ENCODE assay signal across 8 cellular contexts in genomic region chr6:30483677-30484279, GRCh38. TPM values are rescaled to one million over a fixed set of nuclear protein-coding genes. Genes with fewer than 3 reads are reported as not detected.
A peak's percentile ranks its signal among the peaks of the same experiment; 100 is the strongest.
DNase-seq lines count a peak whose midpoint lies in the region; ATAC-seq and TF ChIP-seq lines count a peak whose summit lies in the region.

No MANE protein-coding gene starts in this region.

- TF ChIP-seq EP300 in SK-N-SH (IDR thresholded peaks at IDR 0.05; ENCODE audit: borderline replicate concordance in 1 of 2, low read depth in 1 of 2, low read length in 1 of 2): no peak

- no peak overlapping the region for H3K9ac ChIP-seq in SK-N-SH

- H3K79me2 ChIP-seq in SK-N-SH (ENCODE audit: insufficient read depth): no peaks in the 10 kb centered on the region

- intact Hi-C loops in prostate gland (cut with DNase I): loop anchor here (5.0 kb wide), 1 partner anchor 49 kb away; no protein-coding TSS in a partner anchor

- POLR2A ChIA-PET in SK-N-SH (lab: Yijun Ruan, JAX): no interaction called here

- H3K4me2 ChIP-seq in SK-N-SH: no peak overlapping the region

- peak overlapping the region in 1 of 2 experiments; percentile 38; a peak in 1 of 4 replicates for H3K4me3 ChIP-seq in SK-N-SH (ENCODE audit: low read depth in 2 of 2, low read length in 1 of 2)
- no peak overlapping the region for H3K4me3 ChIP-seq in fibroblast of pulmonary artery (replicated peaks; ENCODE audit: low read depth, low read length)
- no peak overlapping the region for H3K4me3 ChIP-seq in prostate gland

- TF ChIP-seq RAD21 in SK-N-SH (IDR thresholded peaks at IDR 0.05; ENCODE audit: low read length): peak; percentile 81

- H3K36me3 ChIP-seq in SK-N-SH (replicated peaks in 1 of 2; ENCODE audit: control insufficient read depth in 1 of 2, insufficient read depth in 2 of 2, low read length in 1 of 2) (no peaks in the 10 kb centered on the region), prostate gland (no peaks in the 10 kb centered on the region)

- no peaks in the 10 kb centered on the region for H3K9me2 ChIP-seq in SK-N-SH

- WGBS in SK-N-SH (ENCODE audit: low lambda C conversion rate): 24% methylated on average over 7 of the region's 7 CpGs
- WGBS in prostate gland: 28% methylated on average over 7 of the region's 7 CpGs

- no peak for ATAC-seq in GM21737 (IDR thresholded peaks at IDR 0.05; ENCODE audit: unreplicated experiment)

- H3K27ac ChIP-seq in SK-N-SH (ENCODE audit: low read depth in 2 of 2, low read length in 1 of 2) (no peak overlapping the region), prostate gland (no peak overlapping the region)

- H2AFZ ChIP-seq in SK-N-SH (ENCODE audit: low read depth): 0 out of 2 replicates have a peak overlapping the region, but pooled peaks have one; percentile 56

- CTCF ChIA-PET in SK-N-SH (lab: Yijun Ruan, JAX): interaction anchor here (0.6 to 10.7 kb wide), 26 partner anchors 10 to 1067 kb away, joined by 3 to 203 read pairs (median 4); partner anchors contain the start of genes DHX16, GNL1 and PRR3

- TF ChIP-seq CTCF in SK-N-SH (IDR thresholded peaks at IDR 0.05) (peak; percentile 76), fibroblast of pulmonary artery (IDR thresholded peaks at IDR 0.05; ENCODE audit: low read length, missing control alignments) (peak; percentile 60), prostate gland (IDR thresholded peaks at IDR 0.05) (peak in 3 of 4 experiments; percentile 48 to 68 (median 62))

- H3F3A ChIP-seq in SK-N-SH (replicated peaks; ENCODE audit: insufficient read depth): peaks cover 17% of the 10 kb centered on the region

- H3K4me1 ChIP-seq in SK-N-SH (ENCODE audit: control insufficient read depth in 1 of 2, insufficient read depth in 2 of 2, low read depth in 1 of 2, low read length in 1 of 2) (peaks cover 0 to 3% of the 10 kb centered on the region in 2 experiments; a peak in 1 of 4 replicates), prostate gland (replicated peaks) (no peaks in the 10 kb centered on the region)

- DNase-seq in DMS53 treated with DMSO at 0.1 percent for 48 hours (lab: John Stamatoyannopoulos, UW; ENCODE audit: unreplicated experiment) (peak; percentile 46), HT-29 (ENCODE audit: low spot score) (peak; percentile 83), SK-N-SH (peak; percentile 57), fibroblast of pulmonary artery (ENCODE audit: low read depth) (peak; percentile 88), prostate gland (ENCODE audit: low spot score) (peak; percentile 32), NCI-H510A (lab: John Stamatoyannopoulos, UW) (no peak), cerebellum (ENCODE audit: low spot score) (no peak)

- TF ChIP-seq POLR2A in prostate gland (IDR thresholded peaks at IDR 0.05): no peak

- H3K9me3 ChIP-seq in SK-N-SH (no peaks in the 10 kb centered on the region), prostate gland (no peaks in the 10 kb centered on the region)

- H3K27me3 ChIP-seq in SK-N-SH (ENCODE audit: insufficient read depth) (peaks cover 32% of the 10 kb centered on the region), prostate gland (replicated peaks; ENCODE audit: insufficient read depth) (peaks cover 15% of the 10 kb centered on the region)

- H4K20me1 ChIP-seq in SK-N-SH (ENCODE audit: insufficient read depth): no peaks in the 10 kb centered on the region

TF ChIP-seq in SK-N-SH, 30 proteins besides CTCF, POLR2A, EP300 and RAD21:
- TF ChIP-seq JUND (IDR thresholded peaks at IDR 0.05): no peak
- no peak for TF ChIP-seq MAX (IDR thresholded peaks at IDR 0.05; ENCODE audit: low read depth)
- TF ChIP-seq EZH2phosphoT487 (IDR thresholded peaks at IDR 0.05; ENCODE audit: borderline replicate concordance, low read depth): no peak
- TF ChIP-seq SMC3 (IDR thresholded peaks at IDR 0.05; ENCODE audit: low read depth, low read length): peak; percentile 30; the same call in 1 of the 2 replicates
- no peak for TF ChIP-seq USF1 (IDR thresholded peaks at IDR 0.05; ENCODE audit: borderline replicate concordance, low read depth)
- no peak for TF ChIP-seq USF2 (IDR thresholded peaks at IDR 0.05; ENCODE audit: borderline replicate concordance, low read depth, low read length)
- peak; percentile 57; the same call in 1 of the 2 replicates for TF ChIP-seq RFX5 (IDR thresholded peaks at IDR 0.05; ENCODE audit: low read length)
- TF ChIP-seq MEF2A (IDR thresholded peaks at IDR 0.05; ENCODE audit: borderline replicate concordance, low read depth): no peak

RNA-seq across cellular contexts. Expression of gene HLA-E, which starts 5.5 kb away (rescaled TPM):
- total RNA-seq in HT-29 (2014; rRNA removed; shearing (Covaris generic)): 99.5 and 117 TPM in 2 replicates
- 90.9 and 99.7 TPM in 2 replicates for polyA plus RNA-seq in SK-N-SH (2012; rRNA removed)
- polyA plus RNA-seq in SK-N-SH (2012; cell fraction: cytosol; rRNA removed): 67.6 and 75.1 TPM in 2 replicates
- polyA plus RNA-seq in SK-N-SH (2012; cell fraction: nucleus; rRNA removed): 86.7 and 92.9 TPM in 2 replicates
- total RNA-seq in prostate gland: 100 to 1,000 TPM; 293 to 354 TPM
- 24.1 TPM for total RNA-seq in cerebellum

Comparison
In these comparisons a context has a peak if more than half of its experiments do, and no peak if none do; other contexts are left out.
1. DNase-seq: peak in DMS53 treated with DMSO at 0.1 percent for 48 hours (single experiment), HT-29 (single experiment), SK-N-SH (single experiment), fibroblast of pulmonary artery (single experiment) and prostate gland (single experiment); none in NCI-H510A (single experiment) and cerebellum (single experiment).
2. Peak in every context shown above with its lines, with median percentiles within 50 percentile points of each other: CTCF ChIP-seq.